20 cellular contexts compared by ENCODE assay signal in genomic region chr14:66530526-66530925, GRCh38. TPM values are rescaled to one million over a fixed set of nuclear protein-coding genes. Genes with fewer than 3 reads are reported as not detected.
DNase-seq lines count a peak whose midpoint lies in the region; ATAC-seq and TF ChIP-seq lines count a peak whose summit lies in the region.
"Had no signal": no experiment of that assay in that cellular context is flagged by ENCODE, and none has a peak within 500 bp of the region (broad histone marks: within the 10 kb centered on the region; RNA-seq: fewer than 3 reads in every experiment).

No MANE protein-coding gene starts in this region.

- H3K4me1 Mint-ChIP-seq in MCF 10A (ENCODE audit: insufficient read depth, unreplicated experiment), result no peaks in the 10 kb centered on the region

- intact Hi-C loops in MCF 10A (cut with micrococcal nuclease), result no loop called here
- intact Hi-C loops in breast epithelium (cut with DNase I; ENCODE audit: low total_unique reads), result no loop called here
- intact Hi-C loops in mucosa of descending colon (cut with DNase I, micrococcal nuclease), result no loop called here
- intact Hi-C loops in adrenal gland (cut with DNase I), result no loop called here

- H3K36me3 ChIP-seq in breast epithelium (no peaks in the 10 kb centered on the region), mucosa of descending colon (ENCODE audit: low read depth) (no peaks in the 10 kb centered on the region), adrenal gland (replicated peaks in 1 of 2) (no peaks in the 10 kb centered on the region)
- H3K36me3 ChIP-seq: Peyer's patch had no signal

- H3K36me3 Mint-ChIP-seq in MCF 10A (ENCODE audit: insufficient read depth, unreplicated experiment), result no peaks in the 10 kb centered on the region
- H3K36me3 Mint-ChIP-seq: CD14-positive monocyte had no signal

- no peaks in the 10 kb centered on the region for H3K9me3 ChIP-seq in breast epithelium
- no peaks in the 10 kb centered on the region for H3K9me3 ChIP-seq in mucosa of descending colon
- no peaks in the 10 kb centered on the region for H3K9me3 ChIP-seq in adrenal gland (replicated peaks in 1 of 3)
- H3K9me3 ChIP-seq: Peyer's patch had no signal

- ATAC-seq in foreskin keratinocyte, result peak; percentile 67
- ATAC-seq in mucosa of descending colon, result peak; percentile 70
- ATAC-seq: K562 had no signal

- DNase-seq in MCF 10A (ENCODE audit: unreplicated experiment), result peak; percentile 48
- no peak for DNase-seq in breast epithelium (ENCODE audit: low spot score in 2 of 2)
- peak; percentile 9 to 32 for DNase-seq in foreskin keratinocyte
- peak in 2 of 3 donors; percentile 5 to 34 for DNase-seq in mucosa of descending colon
- DNase-seq in erythroblast (lab: John Stamatoyannopoulos, UW), result no peak
- DNase-seq in activated CD8-positive, alpha-beta memory T cell treated with anti-CD3 and anti-CD28 coated beads, Interleukin-2, amount 50 U/mL, for 48 hours, result no peak
- DNase-seq in EL, result no peak
- DNase-seq in adrenal gland, result no peak
- DNase-seq: 8988T, GF-D8, NCI-H1105, NCI-H2081 treated with DMSO at 0.1 percent for 48 hours, Peyer's patch, Right ventricle myocardium superior had no signal

- BruUV-seq in MCF 10A (replicated peaks; lab: Mats Ljungman, UMichigan), result no TSS peak

- no peaks in the 10 kb centered on the region for H3K27me3 ChIP-seq in breast epithelium
- no peaks in the 10 kb centered on the region for H3K27me3 ChIP-seq in foreskin keratinocyte
- no peaks in the 10 kb centered on the region for H3K27me3 ChIP-seq in adrenal gland
- H3K27me3 ChIP-seq: Peyer's patch had no signal

- TF ChIP-seq CTCF in MCF 10A (IDR thresholded peaks at IDR 0.05; ENCODE audit: unreplicated experiment), result no peak
- no peak for TF ChIP-seq CTCF in breast epithelium (IDR thresholded peaks at IDR 0.05)
- no peak for TF ChIP-seq CTCF in foreskin keratinocyte (conservative IDR thresholded peaks at IDR 0.05)
- TF ChIP-seq CTCF in mucosa of descending colon (IDR thresholded peaks at IDR 0.05), result no peak
- TF ChIP-seq CTCF in adrenal gland (IDR thresholded peaks at IDR 0.05), result no peak

- H3K4me3 ChIP-seq in breast epithelium (no peak overlapping the region), mucosa of descending colon (no peak overlapping the region), adrenal gland (no peak overlapping the region)
- H3K4me3 ChIP-seq: K562, Peyer's patch had no signal

- POLR2A ChIA-PET in MCF 10A (lab: Yijun Ruan, JAX), result no interaction called here

- no peaks in the 10 kb centered on the region for H3K27me3 Mint-ChIP-seq in MCF 10A (ENCODE audit: insufficient read depth, unreplicated experiment)

- 94 to 96% (median 95%) methylated on average over 9 of the region's 9 CpGs for WGBS in adrenal gland, 4 donors

- no peak overlapping the region for H3K27ac Mint-ChIP-seq in MCF 10A (ENCODE audit: low read depth, unreplicated experiment)
- H3K27ac Mint-ChIP-seq: CD14-positive monocyte had no signal

- no peak for TF ChIP-seq POLR2A in breast epithelium (IDR thresholded peaks at IDR 0.05)
- no peak for TF ChIP-seq POLR2A in erythroblast (IDR thresholded peaks at IDR 0.05; ENCODE audit: low read length)
- no peak for TF ChIP-seq POLR2A in adrenal gland (IDR thresholded peaks at IDR 0.05)

- CTCF ChIA-PET in MCF 10A (lab: Yijun Ruan, JAX), result interaction anchor here (0.6 to 1.6 kb wide), 3 partner anchors 11 to 864 kb away, joined by 3 to 4 read pairs (median 3); no protein-coding TSS in a partner anchor

- H3K4me1 ChIP-seq in breast epithelium, result no peaks in the 10 kb centered on the region
- peaks cover 3% of the 10 kb centered on the region for H3K4me1 ChIP-seq in foreskin keratinocyte
- no peaks in the 10 kb centered on the region for H3K4me1 ChIP-seq in mucosa of descending colon (ENCODE audit: low read depth)
- no peaks in the 10 kb centered on the region for H3K4me1 ChIP-seq in adrenal gland (replicated peaks in 1 of 2)
- H3K4me1 ChIP-seq: Peyer's patch had no signal

- H3K9me3 Mint-ChIP-seq in MCF 10A (ENCODE audit: unreplicated experiment), result peaks cover 17% of the 10 kb centered on the region

- H3K27ac ChIP-seq in breast epithelium (no peak overlapping the region), foreskin keratinocyte (no peak overlapping the region), adrenal gland (no peak overlapping the region)
- H3K27ac ChIP-seq: Peyer's patch had no signal

- H3K4me3 Mint-ChIP-seq in MCF 10A (ENCODE audit: unreplicated experiment), result no peak overlapping the region
- H3K4me3 Mint-ChIP-seq: CD14-positive monocyte had no signal

RNA-seq across cellular contexts. Expression of gene GPHN, which starts 22.6 kb away (rescaled TPM):
- total RNA-seq in MCF 10A (2022), result 26.8 and 33.0 TPM in 2 replicates
- total RNA-seq in breast epithelium, result 10 to 100 TPM; 20.9 to 39.0 (median 24.9) TPM
- 23.5 and 27.8 TPM in 2 replicates for total RNA-seq in foreskin keratinocyte
- polyA plus RNA-seq in foreskin keratinocyte, result 16.3 and 18.2 TPM in 2 replicates
- 10 to 100 TPM; 32.8 to 57.0 (median 38.1) TPM for total RNA-seq in mucosa of descending colon
- 10 to 100 TPM; 12.5 to 24.4 (median 23.3) TPM for total RNA-seq in adrenal gland
- 10 to 100 TPM; 24.3 to 41.0 (median 34.3) TPM for polyA plus RNA-seq in adrenal gland

RNA-seq across cellular contexts. Expression of gene CCDC196, which starts 44.4 kb away (rescaled TPM):
- total RNA-seq in MCF 10A (2022) (not detected in 2 replicates), breast epithelium (not detected), foreskin keratinocyte (not detected in 2 replicates), mucosa of descending colon (1 to 10 TPM in 1 of 3 donors, under 1 TPM in 1, not detected in 1; 0.98 to 2.1 TPM), adrenal gland (not detected)
- polyA plus RNA-seq in foreskin keratinocyte (not detected in 2 replicates), adrenal gland (not detected)
- total RNA-seq: Daoy, H1, K562, NCI-H460, Peyer's patch, Right ventricle myocardium superior had no signal
- polyA plus RNA-seq: AG04450, CD14-positive monocyte, H1, K562 had no signal

Comparison
In these comparisons a context has a peak if more than half of its experiments do, and no peak if none do; other contexts are left out.
1. DNase-seq: peak in MCF 10A (single experiment), foreskin keratinocyte (2 of 2) and mucosa of descending colon (2 of 3); none in breast epithelium (0 of 2), erythroblast (0 of 2), activated CD8-positive, alpha-beta memory T cell treated with anti-CD3 and anti-CD28 coated beads, Interleukin-2, amount 50 U/mL, for 48 hours (single experiment), EL (single experiment) and adrenal gland (0 of 7).